8 cellular contexts compared by ENCODE assay signal in the genomic region with DNA sequence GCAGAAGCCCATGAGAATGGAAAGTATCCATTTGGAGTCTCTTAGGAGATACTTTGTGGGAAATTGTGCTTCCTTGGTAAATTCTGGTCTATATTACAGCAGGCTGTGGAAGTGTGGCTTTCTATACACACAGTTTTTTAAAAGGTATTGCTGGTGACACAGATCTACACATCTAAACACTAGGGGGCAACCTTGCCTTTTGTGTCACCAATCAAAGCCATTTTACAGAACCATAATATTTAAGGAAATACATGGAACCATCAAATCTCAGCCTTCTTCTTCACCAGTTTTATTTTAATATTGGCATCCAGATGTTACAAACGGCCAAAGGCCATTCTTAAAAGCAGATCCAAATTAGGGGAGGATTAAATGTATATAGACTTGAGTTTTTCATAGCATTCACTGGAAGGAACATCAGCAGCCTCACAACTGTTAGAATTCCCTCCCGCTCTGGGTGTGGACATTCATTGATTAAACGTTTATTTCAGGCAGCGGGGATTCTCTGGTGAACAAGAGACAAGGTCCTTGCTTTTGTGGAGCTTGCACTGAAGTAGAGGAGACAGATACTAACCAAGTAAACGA.
A peak's percentile ranks its signal among the peaks of the same experiment; 100 is the strongest.
DNase-seq lines count a peak whose midpoint lies in the region; ATAC-seq, FAIRE-seq and TF ChIP-seq lines count a peak whose summit lies in the region.

No MANE protein-coding gene starts in this region.

- no peak overlapping the region for H4K8ac ChIP-seq in IMR-90 (ENCODE audit: low read depth in 2 of 2, low read length in 2 of 2)

- no peak overlapping the region for H4K5ac ChIP-seq in IMR-90 (ENCODE audit: low read depth, low read length)

- H3K23ac ChIP-seq in IMR-90 (ENCODE audit: low read depth, low read length): no peak overlapping the region

- no peaks in the 10 kb centered on the region for H3K36me3 Mint-ChIP-seq in MCF 10A (ENCODE audit: insufficient read depth, unreplicated experiment)

- TF ChIP-seq POLR2A in IMR-90 (IDR thresholded peaks at IDR 0.05; ENCODE audit: low read depth, low read length): no peak

- H3K4me2 ChIP-seq in IMR-90 (ENCODE audit: low read depth, low read length): no peak overlapping the region

- no peak overlapping the region for H2BK120ac ChIP-seq in IMR-90 (ENCODE audit: low read depth, low read length)

- no peaks in the 10 kb centered on the region; the same call in 1 of the 2 replicates for H3K4me1 ChIP-seq in IMR-90 (ENCODE audit: control insufficient read depth, insufficient read depth, low read length)
- H3K4me1 ChIP-seq in Panc1 (ENCODE audit: control insufficient read depth, insufficient read depth, low read length): no peaks in the 10 kb centered on the region

- H2AFZ ChIP-seq in IMR-90 (replicated peaks; ENCODE audit: low read length, poor library complexity): no peak overlapping the region

- no peak overlapping the region for H3K4ac ChIP-seq in IMR-90 (ENCODE audit: low read depth, low read length)

- H3K9me1 ChIP-seq in IMR-90 (ENCODE audit: insufficient read depth, low read length): peaks cover 3% of the 10 kb centered on the region; the same call in 1 of the 2 replicates

- H2AK9ac ChIP-seq in IMR-90 (replicated peaks; ENCODE audit: low read depth, low read length, poor library complexity): no peak overlapping the region

- CTCF ChIA-PET in AG04450 (lab: Charles Lee): interaction anchor here (0.6 to 15.0 kb wide), 51 partner anchors 8 to 1803 kb away, joined by 3 to 334 read pairs (median 4); a partner anchor contains a TSS
- CTCF ChIA-PET in IMR-90 (lab: Yijun Ruan, JAX): interaction anchor here (0.6 to 2.4 kb wide), 8 partner anchors 13 to 309 kb away, joined by 3 to 10 read pairs (median 4); a partner anchor contains a TSS
- CTCF ChIA-PET in Panc1 (lab: Charles Lee): interaction anchor here (2.5 kb wide), 1 partner anchor 206 kb away, joined by 8 read pairs; no protein-coding TSS in a partner anchor
- CTCF ChIA-PET in MCF 10A (lab: Yijun Ruan, JAX): interaction anchor here (0.5 to 18.0 kb wide), 58 partner anchors 9 to 824 kb away, joined by 3 to 315 read pairs (median 4); a partner anchor contains a TSS

- H3K56ac ChIP-seq in IMR-90 (ENCODE audit: extremely low read depth, insufficient read depth, low read length): no peak overlapping the region

- H4K91ac ChIP-seq in IMR-90 (ENCODE audit: insufficient read depth, low read depth, low read length): no peak overlapping the region

- H3K4me1 Mint-ChIP-seq in MCF 10A (ENCODE audit: insufficient read depth, unreplicated experiment): peaks cover 8% of the 10 kb centered on the region
- H3K4me1 Mint-ChIP-seq in stimulated activated naive CD8-positive, alpha-beta T cell treated with anti-CD3 and anti-CD28 coated beads, Interleukin-15, amount 100 ng/mL, for 72 hours: no peaks in the 10 kb centered on the region

- intact Hi-C loops in IMR-90 (cut with micrococcal nuclease): loop anchor here (1.0 to 2.0 kb wide), 4 partner anchors 206 to 1055 kb away; a partner anchor contains a TSS
- intact Hi-C loops in Panc1 (cut with micrococcal nuclease; ENCODE audit: unreplicated experiment): loop anchor here (1.0 to 5.0 kb wide), 2 partner anchors 206 to 296 kb away; no protein-coding TSS in a partner anchor
- intact Hi-C loops in MCF 10A (cut with micrococcal nuclease): loop anchor here (1.0 to 5.0 kb wide), 7 partner anchors 139 to 1055 kb away; a partner anchor contains a TSS

- TF ChIP-seq CTCF in AG04450 (IDR thresholded peaks at IDR 0.05; ENCODE audit: low read depth, low read length) (peak; percentile 74), IMR-90 (conservative IDR thresholded peaks at IDR 0.05; ENCODE audit: low read depth, low read length) (peak; percentile 82), Panc1 (IDR thresholded peaks at IDR 0.05) (peak; percentile 76), MCF 10A (IDR thresholded peaks at IDR 0.05; ENCODE audit: unreplicated experiment) (peak; percentile 68)

- H3K9me3 ChIP-seq in AG04450 (ENCODE audit: control insufficient read depth, insufficient read depth, low read length) (no peaks in the 10 kb centered on the region), IMR-90 (ENCODE audit: control insufficient read depth, insufficient read depth, low read length) (no peaks in the 10 kb centered on the region), Panc1 (ENCODE audit: control insufficient read depth, insufficient read depth, low read depth, low read length) (no peaks in the 10 kb centered on the region)

- no peak overlapping the region for H2BK20ac ChIP-seq in IMR-90 (ENCODE audit: low read depth, low read length)

- BruUV-seq in IMR-90 (replicated peaks; lab: Mats Ljungman, UMichigan) (no TSS peak), Panc1 (replicated peaks; lab: Mats Ljungman, UMichigan) (no TSS peak), MCF 10A (replicated peaks; lab: Mats Ljungman, UMichigan) (no TSS peak)

- H3K18ac ChIP-seq in IMR-90 (ENCODE audit: low read depth, low read length): no peak overlapping the region

- POLR2A ChIA-PET in AG04450 (lab: Yijun Ruan, JAX) (no interaction called here), IMR-90 (lab: Charles Lee; ENCODE audit: unreplicated experiment) (no interaction called here), Panc1 (lab: Charles Lee) (no interaction called here), MCF 10A (lab: Yijun Ruan, JAX) (interaction anchor here (0.6 to 1.0 kb wide), 5 partner anchors 13 to 224 kb away, joined by 3 to 4 read pairs (median 4); no protein-coding TSS in a partner anchor)

- H3K4me3 Mint-ChIP-seq in MCF 10A (ENCODE audit: unreplicated experiment): no peak overlapping the region
- no peak overlapping the region for H3K4me3 Mint-ChIP-seq in stimulated activated naive CD8-positive, alpha-beta T cell treated with anti-CD3 and anti-CD28 coated beads, Interleukin-15, amount 100 ng/mL, for 72 hours

- ATAC-seq in IMR-90 (ENCODE audit: low read depth): peak; percentile 73
- peak; percentile 79 for ATAC-seq in Panc1
- ATAC-seq in stimulated activated naive CD8-positive, alpha-beta T cell treated with anti-CD3 and anti-CD28 coated beads, Interleukin-15, amount 100 ng/mL, for 72 hours: peak; percentile 53
- ATAC-seq in HG02852 (IDR thresholded peaks at IDR 0.05; ENCODE audit: unreplicated experiment): no peak

- H3K9ac ChIP-seq in IMR-90 (ENCODE audit: low read depth, low read length): no peak overlapping the region

- H2AK5ac ChIP-seq in IMR-90 (ENCODE audit: low read depth, low read length): no peak overlapping the region

- H3K79me1 ChIP-seq in IMR-90 (ENCODE audit: low read depth in 1 of 2, low read length in 2 of 2): no peaks in the 10 kb centered on the region

- no peaks in the 10 kb centered on the region for H3K36me3 ChIP-seq in IMR-90 (ENCODE audit: control insufficient read depth, insufficient read depth, low read length)
- H3K36me3 ChIP-seq in Panc1 (ENCODE audit: control insufficient read depth, insufficient read depth, low read length): no peaks in the 10 kb centered on the region

- H3K9me3 Mint-ChIP-seq in MCF 10A (ENCODE audit: unreplicated experiment): no peaks in the 10 kb centered on the region
- H3K9me3 Mint-ChIP-seq in stimulated activated naive CD8-positive, alpha-beta T cell treated with anti-CD3 and anti-CD28 coated beads, Interleukin-15, amount 100 ng/mL, for 72 hours: no peaks in the 10 kb centered on the region

- in situ Hi-C loops in IMR-90 (cut with MboI; ENCODE audit: low sequenced_read_pairs): loop anchor here (5.0 to 25.0 kb wide), 4 partner anchors 206 to 1061 kb away; no protein-coding TSS in a partner anchor
- in situ Hi-C loops in Panc1 (cut with HindIII; ENCODE audit: low pct_unique_long_range_greater_than_20kb, low sequenced_read_pairs): no loop called here

- H3K27me3 ChIP-seq in AG04450 (ENCODE audit: control insufficient read depth, insufficient read depth, low read length) (peaks cover 4% of the 10 kb centered on the region), IMR-90 (ENCODE audit: control insufficient read depth, insufficient read depth, low read length) (peaks cover 10% of the 10 kb centered on the region), Panc1 (ENCODE audit: control insufficient read depth, insufficient read depth, low read length) (no peaks in the 10 kb centered on the region)

- dilution Hi-C loops in IMR-90 (cut with HindIII; ENCODE audit: low sequenced_read_pairs, unreplicated experiment): no loop called here

- H3K27ac ChIP-seq in AG04450 (ENCODE audit: low read depth, low read length) (no peak overlapping the region), IMR-90 (ENCODE audit: insufficient read depth, low read length) (no peak overlapping the region), Panc1 (ENCODE audit: low read length) (no peak overlapping the region)

- peak; percentile 81 for TF ChIP-seq RAD21 in IMR-90 (IDR thresholded peaks at IDR 0.05; ENCODE audit: low read length)

- H3K14ac ChIP-seq in IMR-90 (replicated peaks; ENCODE audit: low read depth, low read length): no peak overlapping the region

- no peaks in the 10 kb centered on the region for H3K27me3 Mint-ChIP-seq in MCF 10A (ENCODE audit: insufficient read depth, unreplicated experiment)
- peaks cover 13% of the 10 kb centered on the region for H3K27me3 Mint-ChIP-seq in stimulated activated naive CD8-positive, alpha-beta T cell treated with anti-CD3 and anti-CD28 coated beads, Interleukin-15, amount 100 ng/mL, for 72 hours

- no peak overlapping the region for H2BK5ac ChIP-seq in IMR-90 (ENCODE audit: low read depth, low read length, poor library complexity, severe bottlenecking)

- H2BK15ac ChIP-seq in IMR-90 (ENCODE audit: low read depth, low read length): no peak overlapping the region

- no peaks in the 10 kb centered on the region for H4K20me1 ChIP-seq in IMR-90 (ENCODE audit: insufficient read depth, low read length)

- no peak overlapping the region for H3K27ac Mint-ChIP-seq in MCF 10A (ENCODE audit: low read depth, unreplicated experiment)
- H3K27ac Mint-ChIP-seq in stimulated activated naive CD8-positive, alpha-beta T cell treated with anti-CD3 and anti-CD28 coated beads, Interleukin-15, amount 100 ng/mL, for 72 hours: no peak overlapping the region

- DNase-seq in AG04450 (ENCODE audit: low read depth, low spot score) (peak; percentile 20), GF-D8 (lab: John Stamatoyannopoulos, UW) (peak; percentile 8), IMR-90 (peak; percentile 72), Panc1 (ENCODE audit: low read depth, low spot score) (peak; percentile 39), MCF 10A (ENCODE audit: unreplicated experiment) (peak; percentile 69)
- peak; percentile 26 for DNase-seq in stimulated activated naive CD8-positive, alpha-beta T cell treated with anti-CD3 and anti-CD28 coated beads, Interleukin-15, amount 100 ng/mL, for 72 hours

- H3K4me3 ChIP-seq in AG04450 (ENCODE audit: low read depth, low read length): no peak overlapping the region
- no peak overlapping the region for H3K4me3 ChIP-seq in IMR-90 (ENCODE audit: insufficient read depth, low read depth, low read length)
- H3K4me3 ChIP-seq in Panc1 (ENCODE audit: low read depth in 2 of 2, low read length in 2 of 2): no peak overlapping the region

- peak; percentile 98 for FAIRE-seq in islet of Langerhans (lab: Jason Lieb, UNC)

- WGBS in IMR-90 (ENCODE audit: extremely low coverage in 2 of 2, insufficient read length in 1 of 2), 2 experiments: no CpG with 5 or more reads among the region's 5 CpGs

TF ChIP-seq in IMR-90, 13 proteins besides CTCF, POLR2A, EP300 and RAD21:
- TF ChIP-seq BHLHE40 (IDR thresholded peaks at IDR 0.05; ENCODE audit: low read depth, low read length) (no peak), NFE2L2 (IDR thresholded peaks at IDR 0.05; ENCODE audit: low read depth, low read length) (no peak), SMC3 (IDR thresholded peaks at IDR 0.05; ENCODE audit: low read depth, low read length) (peak; percentile 85)
TF ChIP-seq in IMR-90: peak in this region for 1.

Comparison
In these comparisons a context has a peak if more than half of its experiments do, and no peak if none do; other contexts are left out.
1. DNase-seq: peak in every context shown above with its lines; median percentile 72 in IMR-90; 69 in MCF 10A; 39 in Panc1; 26 in stimulated activated naive CD8-positive, alpha-beta T cell treated with anti-CD3 and anti-CD28 coated beads, Interleukin-15, amount 100 ng/mL, for 72 hours; 20 in AG04450; 8 in GF-D8.